18 cellular contexts compared by ENCODE assay signal in genomic region chr2:216502776-216503629, GRCh38. TPM values are rescaled to one million over a fixed set of nuclear protein-coding genes. Genes with fewer than 3 reads are reported as not detected.
A peak's percentile ranks its signal among the peaks of the same experiment; 100 is the strongest.
DNase-seq lines count a peak whose midpoint lies in the region; ATAC-seq and TF ChIP-seq lines count a peak whose summit lies in the region.
"Had no signal": no experiment of that assay in that cellular context is flagged by ENCODE, and none has a peak within 500 bp of the region (broad histone marks: within the 10 kb centered on the region; RNA-seq: fewer than 3 reads in every experiment).

No MANE protein-coding gene starts in this region.

- H3K27ac ChIP-seq in breast epithelium (no peak overlapping the region), HUES64 (ENCODE audit: low read depth, low read length) (peak overlapping the region; percentile 44)
- H3K27ac ChIP-seq: colonic mucosa, esophagus squamous epithelium had no signal

- ATAC-seq in activated naive CD8-positive, alpha-beta T cell treated with anti-CD3 and anti-CD28 coated beads, Interleukin-2, amount 50 U/mL, for 24 hours, result no peak
- no peak for ATAC-seq in stimulated activated effector memory CD8-positive, alpha-beta T cell treated with anti-CD3 and anti-CD28 coated beads, Interleukin-12 subunit alpha, Interleukin-12 subunit beta, amount 100 ng/mL, for 72 hours
- no peak for ATAC-seq in GM21825 (IDR thresholded peaks at IDR 0.05; ENCODE audit: unreplicated experiment)
- ATAC-seq: heart right ventricle had no signal

- 94% methylated on average over 8 of the region's 8 CpGs for WGBS in HUES64

- H3K9me3 ChIP-seq in breast epithelium, result no peaks in the 10 kb centered on the region
- H3K9me3 ChIP-seq in HUES64 (ENCODE audit: insufficient read depth, low read depth, low read length), result no peaks in the 10 kb centered on the region
- H3K9me3 ChIP-seq: colonic mucosa, esophagus squamous epithelium, heart right ventricle, MG63 had no signal

- no peaks in the 10 kb centered on the region for H3K27me3 Mint-ChIP-seq in MCF 10A (ENCODE audit: insufficient read depth, unreplicated experiment)
- no peaks in the 10 kb centered on the region for H3K27me3 Mint-ChIP-seq in activated naive CD8-positive, alpha-beta T cell treated with anti-CD3 and anti-CD28 coated beads, Interleukin-2, amount 50 U/mL, for 24 hours
- H3K27me3 Mint-ChIP-seq: B cell had no signal

- no peak overlapping the region for H3K27ac Mint-ChIP-seq in MCF 10A (ENCODE audit: low read depth, unreplicated experiment)
- H3K27ac Mint-ChIP-seq in activated naive CD8-positive, alpha-beta T cell treated with anti-CD3 and anti-CD28 coated beads, Interleukin-2, amount 50 U/mL, for 24 hours, result peak overlapping the region; percentile 83
- peak overlapping the region; percentile 77 for H3K27ac Mint-ChIP-seq in stimulated activated effector memory CD8-positive, alpha-beta T cell treated with anti-CD3 and anti-CD28 coated beads, Interleukin-12 subunit alpha, Interleukin-12 subunit beta, amount 100 ng/mL, for 72 hours
- H3K27ac Mint-ChIP-seq: B cell had no signal

- TF ChIP-seq CTCF in MCF 10A (IDR thresholded peaks at IDR 0.05; ENCODE audit: unreplicated experiment) (no peak), breast epithelium (IDR thresholded peaks at IDR 0.05) (no peak)

- DNase-seq in MCF 10A (ENCODE audit: unreplicated experiment) (no peak), breast epithelium (ENCODE audit: low spot score in 2 of 2) (no peak), NCI-H1436 treated with DMSO at 0.1 percent for 48 hours (lab: John Stamatoyannopoulos, UW) (no peak), NCI-H345 treated with DMSO at 0.1 percent for 48 hours (lab: John Stamatoyannopoulos, UW; ENCODE audit: unreplicated experiment) (no peak)
- no peak for DNase-seq in activated naive CD8-positive, alpha-beta T cell treated with anti-CD3 and anti-CD28 coated beads, Interleukin-2, amount 50 U/mL, for 24 hours
- DNase-seq in stimulated activated effector memory CD8-positive, alpha-beta T cell treated with anti-CD3 and anti-CD28 coated beads, Interleukin-12 subunit alpha, Interleukin-12 subunit beta, amount 100 ng/mL, for 72 hours (ENCODE audit: low spot score in 2 of 2), result no peak
- DNase-seq: activated CD4-positive, alpha-beta T cell treated with anti-CD3 and anti-CD28 coated beads, Interleukin-2, amount 50 U/mL, for 48 hours; colonic mucosa; esophagus squamous epithelium; heart right ventricle; left colon; MG63; stimulated activated CD4-positive, alpha-beta T cell treated with anti-CD3 and anti-CD28 coated beads, Interleukin-4, amount 100 ng/mL, for 4 hours; stimulated activated naive CD4-positive, alpha-beta T cell treated with Interleukin-2 at 50 U/mL for 16 hours; SW 1271 had no signal

- CTCF ChIA-PET in MCF 10A (lab: Yijun Ruan, JAX), result interaction anchor here (0.7 to 0.9 kb wide), 2 partner anchors 164 to 1228 kb away, joined by 3 to 5 read pairs; no protein-coding TSS in a partner anchor

- peaks cover 0 to 8% of the 10 kb centered on the region in 2 donors for H3K4me1 ChIP-seq in breast epithelium
- H3K4me1 ChIP-seq in HUES64 (ENCODE audit: insufficient read depth, low read length), result peaks cover 21% of the 10 kb centered on the region

- H3K4me3 Mint-ChIP-seq in MCF 10A (ENCODE audit: unreplicated experiment), result peak overlapping the region; percentile 20
- peak overlapping the region; percentile 97 for H3K4me3 Mint-ChIP-seq in activated naive CD8-positive, alpha-beta T cell treated with anti-CD3 and anti-CD28 coated beads, Interleukin-2, amount 50 U/mL, for 24 hours
- peak overlapping the region; percentile 8 for H3K4me3 Mint-ChIP-seq in stimulated activated effector memory CD8-positive, alpha-beta T cell treated with anti-CD3 and anti-CD28 coated beads, Interleukin-12 subunit alpha, Interleukin-12 subunit beta, amount 100 ng/mL, for 72 hours
- H3K4me3 Mint-ChIP-seq: B cell had no signal

- H3K27me3 ChIP-seq in breast epithelium (no peaks in the 10 kb centered on the region), HUES64 (ENCODE audit: insufficient read depth, low read length) (no peaks in the 10 kb centered on the region)
- H3K27me3 ChIP-seq: colonic mucosa, esophagus squamous epithelium, heart right ventricle, MG63 had no signal

- H3K9me3 Mint-ChIP-seq in MCF 10A (ENCODE audit: unreplicated experiment), result no peaks in the 10 kb centered on the region
- H3K9me3 Mint-ChIP-seq in activated naive CD8-positive, alpha-beta T cell treated with anti-CD3 and anti-CD28 coated beads, Interleukin-2, amount 50 U/mL, for 24 hours, result no peaks in the 10 kb centered on the region
- H3K9me3 Mint-ChIP-seq in stimulated activated effector memory CD8-positive, alpha-beta T cell treated with anti-CD3 and anti-CD28 coated beads, Interleukin-12 subunit alpha, Interleukin-12 subunit beta, amount 100 ng/mL, for 72 hours, result no peaks in the 10 kb centered on the region

- H3K4me1 Mint-ChIP-seq in MCF 10A (ENCODE audit: insufficient read depth, unreplicated experiment), result peaks cover 34% of the 10 kb centered on the region
- H3K4me1 Mint-ChIP-seq in activated naive CD8-positive, alpha-beta T cell treated with anti-CD3 and anti-CD28 coated beads, Interleukin-2, amount 50 U/mL, for 24 hours, result peaks cover 40% of the 10 kb centered on the region
- H3K4me1 Mint-ChIP-seq in stimulated activated effector memory CD8-positive, alpha-beta T cell treated with anti-CD3 and anti-CD28 coated beads, Interleukin-12 subunit alpha, Interleukin-12 subunit beta, amount 100 ng/mL, for 72 hours, result peaks cover 56% of the 10 kb centered on the region

- H3K4me3 ChIP-seq in breast epithelium (no peak overlapping the region), HUES64 (ENCODE audit: low read length) (no peak overlapping the region)
- H3K4me3 ChIP-seq: colonic mucosa, esophagus squamous epithelium, heart right ventricle, MG63 had no signal

- BruUV-seq in MCF 10A (replicated peaks; lab: Mats Ljungman, UMichigan), result no TSS peak

- TF ChIP-seq POLR2A in breast epithelium (IDR thresholded peaks at IDR 0.05), result no peak

- H3K36me3 Mint-ChIP-seq in MCF 10A (ENCODE audit: insufficient read depth, unreplicated experiment), result peaks cover 97% of the 10 kb centered on the region
- peaks cover 77% of the 10 kb centered on the region for H3K36me3 Mint-ChIP-seq in activated naive CD8-positive, alpha-beta T cell treated with anti-CD3 and anti-CD28 coated beads, Interleukin-2, amount 50 U/mL, for 24 hours (ENCODE audit: low read depth)
- peaks cover 97% of the 10 kb centered on the region for H3K36me3 Mint-ChIP-seq in stimulated activated effector memory CD8-positive, alpha-beta T cell treated with anti-CD3 and anti-CD28 coated beads, Interleukin-12 subunit alpha, Interleukin-12 subunit beta, amount 100 ng/mL, for 72 hours

- H3K36me3 ChIP-seq in breast epithelium, result no peaks in the 10 kb centered on the region
- H3K36me3 ChIP-seq in HUES64 (ENCODE audit: insufficient read depth, low read length), result peaks cover 76% of the 10 kb centered on the region

- intact Hi-C loops in MCF 10A (cut with micrococcal nuclease), result no loop called here
- intact Hi-C loops in breast epithelium (cut with DNase I; ENCODE audit: low total_unique reads), result no loop called here

- peak overlapping the region; percentile 19; the same call in 1 of the 2 replicates for H3K9ac ChIP-seq in HUES64 (ENCODE audit: low read depth, low read length)

- POLR2A ChIA-PET in MCF 10A (lab: Yijun Ruan, JAX), result interaction anchor here (0.6 to 0.8 kb wide), 2 partner anchors 10 to 45 kb away, joined by 3 to 4 read pairs; no protein-coding TSS in a partner anchor

RNA-seq across cellular contexts. Expression of gene RPL37A, which starts 4.4 kb away (rescaled TPM):
- total RNA-seq in MCF 10A (2022), result 4,349 and 4,745 TPM in 2 replicates
- 1,000 to 10,000 TPM; 1,604 to 2,277 (median 1,692) TPM for total RNA-seq in breast epithelium
- polyA plus RNA-seq in HUES64 (2013, experiment 1 of 2), result 1,793 TPM
- polyA plus RNA-seq in HUES64 (2013, experiment 2 of 2), result 1,889 TPM

Comparison
In these comparisons a context has a peak if more than half of its experiments do, and no peak if none do; other contexts are left out.
1. H3K4me3 Mint-ChIP-seq: peak in every context shown above with its lines; median percentile 97 in activated naive CD8-positive, alpha-beta T cell treated with anti-CD3 and anti-CD28 coated beads, Interleukin-2, amount 50 U/mL, for 24 hours; 20 in MCF 10A; 8 in stimulated activated effector memory CD8-positive, alpha-beta T cell treated with anti-CD3 and anti-CD28 coated beads, Interleukin-12 subunit alpha, Interleukin-12 subunit beta, amount 100 ng/mL, for 72 hours.